Comparison of ENCODE assay signal across 8 cellular contexts in genomic region chr2:167127135-167127534, GRCh38.
DNase-seq lines count a peak whose midpoint lies in the region; ATAC-seq and TF ChIP-seq lines count a peak whose summit lies in the region.
"Had no signal": no experiment of that assay in that cellular context is flagged by ENCODE, and none has a peak within 500 bp of the region (broad histone marks: within the 10 kb centered on the region; RNA-seq: fewer than 3 reads in every experiment).

No MANE protein-coding gene starts in this region.

- H3K4me1 ChIP-seq in GM23248 (ENCODE audit: insufficient read depth), result no peaks in the 10 kb centered on the region

- no peaks in the 10 kb centered on the region for H3K79me2 ChIP-seq in GM23248 (ENCODE audit: insufficient read depth)
- H3K79me2 ChIP-seq in neural cell (replicated peaks; ENCODE audit: insufficient read depth, low read length), result no peaks in the 10 kb centered on the region

- DNase-seq in GM23248, result peak; percentile 44
- DNase-seq in NCI-H460 (ENCODE audit: extremely low read depth, low read depth), result peak; percentile 27
- peak; percentile 45 to 70 for DNase-seq in cardiac fibroblast (ENCODE audit: low read depth in 2 of 2)
- DNase-seq in T-helper 9 cell, result no peak
- DNase-seq in GM20000 (ENCODE audit: low spot score), result no peak
- DNase-seq: endodermal cell had no signal

- H3K9me2 ChIP-seq in GM23248 (ENCODE audit: insufficient read depth) (no peaks in the 10 kb centered on the region), neural cell (ENCODE audit: insufficient read depth, low read length) (no peaks in the 10 kb centered on the region)

- H3K4me3 ChIP-seq in GM23248 (no peak overlapping the region), cardiac fibroblast (replicated peaks in 1 of 2; ENCODE audit: low read depth in 2 of 2, low read length in 2 of 2) (no peak overlapping the region), neural cell (ENCODE audit: low read length) (no peak overlapping the region)

- H3K9me3 ChIP-seq in GM23248 (ENCODE audit: low read depth) (no peaks in the 10 kb centered on the region), neural cell (ENCODE audit: low read length) (no peaks in the 10 kb centered on the region)

- H3K27ac ChIP-seq in GM23248 (no peak overlapping the region), neural cell (ENCODE audit: low read length) (no peak overlapping the region)

- H3F3A ChIP-seq in GM23248 (ENCODE audit: insufficient read depth) (no peaks in the 10 kb centered on the region), neural cell (ENCODE audit: insufficient read depth, low read length, poor library complexity, severe bottlenecking) (no peaks in the 10 kb centered on the region)

- no peak for TF ChIP-seq EP300 in neural cell (conservative IDR thresholded peaks at IDR 0.05; ENCODE audit: poor library complexity, severe bottlenecking)

- H2AFZ ChIP-seq in GM23248, result no peak overlapping the region
- H2AFZ ChIP-seq in neural cell (ENCODE audit: low read depth, low read length), result no peak overlapping the region

- TF ChIP-seq CTCF in cardiac fibroblast (IDR thresholded peaks at IDR 0.05; ENCODE audit: low read depth, low read length) (peak; percentile 37), neural cell (IDR thresholded peaks at IDR 0.05; ENCODE audit: poor library complexity, severe bottlenecking) (peak; percentile 64), GM20000 (IDR thresholded peaks at IDR 0.05; ENCODE audit: extremely low read depth, missing control alignments) (no peak)

- 0% methylated on average over 1 of the region's 1 CpG for WGBS in GM23248 (ENCODE audit: low coverage in 1 of 2, low lambda C conversion rate in 2 of 2, missing lambda C conversion rate in 2 of 2), 2 experiments

- H4K20me1 ChIP-seq in GM23248 (ENCODE audit: insufficient read depth), result no peaks in the 10 kb centered on the region
- H4K20me1 ChIP-seq in neural cell (ENCODE audit: insufficient read depth), result no peaks in the 10 kb centered on the region

- in situ Hi-C loops in GM23248 (cut with MboI), result no loop called here

- H3K4me2 ChIP-seq in GM23248 (ENCODE audit: unreplicated experiment), result no peak overlapping the region
- H3K4me2 ChIP-seq in neural cell (ENCODE audit: low read length), result no peak overlapping the region

- peaks cover 6% of the 10 kb centered on the region; the same call in 1 of the 2 replicates for H3K27me3 ChIP-seq in GM23248 (replicated peaks; ENCODE audit: insufficient read depth)
- H3K27me3 ChIP-seq in neural cell (ENCODE audit: insufficient read depth, low read depth, low read length), result no peaks in the 10 kb centered on the region

- H3K9ac ChIP-seq in GM23248, result no peak overlapping the region
- no peak overlapping the region for H3K9ac ChIP-seq in neural cell (ENCODE audit: low read length)

- H3K36me3 ChIP-seq in GM23248 (ENCODE audit: low read depth) (no peaks in the 10 kb centered on the region), neural cell (ENCODE audit: insufficient read depth, low read length) (no peaks in the 10 kb centered on the region)

- no peak for ATAC-seq in HG03432 (IDR thresholded peaks at IDR 0.05; ENCODE audit: unreplicated experiment)

- peak; percentile 61 for TF ChIP-seq RAD21 in neural cell (conservative IDR thresholded peaks at IDR 0.05)

TF ChIP-seq in neural cell, 6 proteins besides CTCF, POLR2A, EP300 and RAD21:
- TF ChIP-seq MXI1 (conservative IDR thresholded peaks at IDR 0.05; ENCODE audit: poor library complexity, severe bottlenecking), result no peak
- peak; percentile 70 for TF ChIP-seq SMC3 (conservative IDR thresholded peaks at IDR 0.05; ENCODE audit: poor library complexity)

Comparison
In these comparisons a context has a peak if more than half of its experiments do, and no peak if none do; other contexts are left out.
1. DNase-seq: peak in GM23248 (single experiment), NCI-H460 (single experiment) and cardiac fibroblast (2 of 2); none in T-helper 9 cell (single experiment) and GM20000 (single experiment).